In genomic region chr6:29632789-29633531, GRCh38 we compare ENCODE assay signal across 1 cellular context.
TF ChIP-seq lines count a peak whose summit lies in the region.

TSS of gene GABBR1 (minus strand) at chr6:29633183. CDS start at chr6:29632385, 798 bp downstream.

TF ChIP-seq in HepG2, 621 proteins besides CTCF, POLR2A, EP300 and RAD21 (continued from another document):
- TF ChIP-seq GABPA (IDR thresholded peaks at IDR 0.05; ENCODE audit: low read depth, low read length) (no peak), GABPA (CRISPR knock-in tag; IDR thresholded peaks at IDR 0.05; ENCODE audit: low read depth) (0 out of 2 replicates have a peak, but pooled peaks have one; percentile 18), ZNF407 (CRISPR knock-in tag; IDR thresholded peaks at IDR 0.05; ENCODE audit: not compliant biosample characterization) (peak; percentile 27), ZNF350 (CRISPR knock-in tag; IDR thresholded peaks at IDR 0.05; ENCODE audit: borderline replicate concordance, low read depth) (peak; percentile 33; the same call in 1 of the 2 replicates), WIZ (CRISPR knock-in tag; IDR thresholded peaks at IDR 0.05) (0 out of 2 replicates have a peak, but pooled peaks have one; percentile 34), CHCHD3 (CRISPR knock-in tag; IDR thresholded peaks at IDR 0.05) (0 out of 2 replicates have a peak, but pooled peaks have one; percentile 57), ZSCAN29 (CRISPR knock-in tag; conservative IDR thresholded peaks at IDR 0.05) (no peak), GABPB1 (CRISPR knock-in tag; IDR thresholded peaks at IDR 0.05) (peak; percentile 72; the same call in 1 of the 2 replicates), ZNF891 (CRISPR knock-in tag; IDR thresholded peaks at IDR 0.05) (no peak), ZNF317 (CRISPR knock-in tag; IDR thresholded peaks at IDR 0.05) (no peak), ZNF687 (CRISPR knock-in tag; IDR thresholded peaks at IDR 0.05) (peak; percentile 28; the same call in 1 of the 2 replicates), ZNF710 (CRISPR knock-in tag; IDR thresholded peaks at IDR 0.05; ENCODE audit: borderline replicate concordance) (0 out of 2 replicates have a peak, but pooled peaks have one; percentile 38), PCBP1 (IDR thresholded peaks at IDR 0.05; ENCODE audit: borderline replicate concordance, low read depth, low read length) (0 out of 2 replicates have a peak, but pooled peaks have one; percentile 19), UBTF (CRISPR knock-in tag; IDR thresholded peaks at IDR 0.05) (0 out of 2 replicates have a peak, but pooled peaks have one; percentile 24), SP5 (CRISPR knock-in tag; IDR thresholded peaks at IDR 0.05; ENCODE audit: borderline replicate concordance, low read depth) (peak; percentile 53; the same call in 1 of the 2 replicates), ZNF263 (CRISPR knock-in tag; IDR thresholded peaks at IDR 0.05) (peak; percentile 56; the same call in 1 of the 2 replicates), ARNT2 (CRISPR knock-in tag; IDR thresholded peaks at IDR 0.05; ENCODE audit: low read depth) (peak; percentile 59; the same call in 1 of the 2 replicates), DBP (CRISPR knock-in tag; IDR thresholded peaks at IDR 0.05; ENCODE audit: not compliant biosample characterization) (no peak), PRPF4 (IDR thresholded peaks at IDR 0.05; ENCODE audit: low read depth, low read length, poor library complexity, severe bottlenecking) (no peak), SMARCE1 (IDR thresholded peaks at IDR 0.05; ENCODE audit: borderline replicate concordance) (no peak), HBP1 (CRISPR knock-in tag; IDR thresholded peaks at IDR 0.05; ENCODE audit: low read depth) (0 out of 2 replicates have a peak, but pooled peaks have one; percentile 31)
